ENCODE assay signal across 14 cellular contexts in genomic region chr2:125427721-125428315, GRCh38.
DNase-seq lines count a peak whose midpoint lies in the region; TF ChIP-seq lines count a peak whose summit lies in the region.
"Had no signal": no experiment of that assay in that cellular context is flagged by ENCODE, and none has a peak within 500 bp of the region (broad histone marks: within the 10 kb centered on the region; RNA-seq: fewer than 3 reads in every experiment).

No MANE protein-coding gene starts in this region.

- no peak overlapping the region for H3K27ac Mint-ChIP-seq in activated naive CD4-positive, alpha-beta T cell treated with anti-CD3 and anti-CD28 coated beads for 36 hours
- H3K27ac Mint-ChIP-seq: CD4-positive, alpha-beta T cell; IgD-negative memory B cell had no signal

- no peaks in the 10 kb centered on the region for H3K27me3 Mint-ChIP-seq in activated naive CD4-positive, alpha-beta T cell treated with anti-CD3 and anti-CD28 coated beads for 36 hours (ENCODE audit: low read depth)
- H3K27me3 Mint-ChIP-seq: CD4-positive, alpha-beta T cell; IgD-negative memory B cell had no signal

- no peaks in the 10 kb centered on the region for H3K79me2 ChIP-seq in mesendoderm (ENCODE audit: control insufficient read depth, insufficient read depth, low read length)

- H3K36me3 ChIP-seq in SJCRH30, result no peaks in the 10 kb centered on the region
- H3K36me3 ChIP-seq in mesendoderm (ENCODE audit: control insufficient read depth, insufficient read depth, low read length), result no peaks in the 10 kb centered on the region
- no peaks in the 10 kb centered on the region for H3K36me3 ChIP-seq in A673 (ENCODE audit: insufficient read depth, low read length, poor library complexity, severe bottlenecking)

- WGBS in mesendoderm (ENCODE audit: extremely low coverage, insufficient coverage, low lambda C conversion rate), result no CpG with 5 or more reads among the region's 1 CpG

- H4K5ac ChIP-seq in mesendoderm (ENCODE audit: low read length), result no peak overlapping the region

- H3K4me3 ChIP-seq in SJCRH30 (no peak overlapping the region), mesendoderm (ENCODE audit: low read length) (no peak overlapping the region), A673 (ENCODE audit: low read depth, low read length, poor library complexity, severe bottlenecking) (no peak overlapping the region)
- H3K4me3 ChIP-seq: A549, GM23248 had no signal

- no peaks in the 10 kb centered on the region for H3K79me1 ChIP-seq in mesendoderm (ENCODE audit: low read length)

- H3K56ac ChIP-seq in mesendoderm (ENCODE audit: low read length), result no peak overlapping the region

- no peak overlapping the region for H4K8ac ChIP-seq in mesendoderm (ENCODE audit: low read depth, low read length)

- BruUV-seq in A673 (replicated peaks; lab: Mats Ljungman, UMichigan), result no TSS peak

- H3K9me3 Mint-ChIP-seq in activated naive CD4-positive, alpha-beta T cell treated with anti-CD3 and anti-CD28 coated beads for 36 hours, result peaks cover 1% of the 10 kb centered on the region

- intact Hi-C loops in activated naive CD4-positive, alpha-beta T cell treated with anti-CD3 and anti-CD28 coated beads for 36 hours (cut with micrococcal nuclease), result no loop called here
- intact Hi-C loops in A673 (cut with micrococcal nuclease; ENCODE audit: unreplicated experiment), result no loop called here

- no peak overlapping the region for H3K23ac ChIP-seq in mesendoderm (ENCODE audit: low read length)

- DNase-seq in HCEC 1CT (peak; percentile 35), SJCRH30 (peak; percentile 22 to 43), hepatic stellate cell (ENCODE audit: low spot score) (peak; percentile 41), mesendoderm (no peak), A673 (ENCODE audit: low spot score) (no peak)
- DNase-seq in activated naive CD4-positive, alpha-beta T cell treated with anti-CD3 and anti-CD28 coated beads, Interleukin-2, amount 50 U/mL, for 16 hours, result no peak
- DNase-seq in activated naive CD4-positive, alpha-beta T cell treated with anti-CD3 and anti-CD28 coated beads for 36 hours, result no peak
- DNase-seq: C1 segment of cervical spinal cord; Calu3; CD4-positive, alpha-beta T cell; DMS 273 treated with DMSO at 0.1 percent for 48 hours; GM23248 had no signal

- H3K9ac ChIP-seq in mesendoderm (ENCODE audit: low read length), result no peak overlapping the region
- H3K9ac ChIP-seq: GM23248 had no signal

- H3K4me2 ChIP-seq in mesendoderm (ENCODE audit: low read length), result no peak overlapping the region
- H3K4me2 ChIP-seq: A549 had no signal

- no peak overlapping the region for H2BK5ac ChIP-seq in mesendoderm (ENCODE audit: low read length)

- CTCF ChIA-PET in activated naive CD4-positive, alpha-beta T cell treated with anti-CD3 and anti-CD28 coated beads for 36 hours (lab: Charles Lee), result interaction anchor here (0.6 kb wide), 1 partner anchor 53 kb away, joined by 3 read pairs; no protein-coding TSS in a partner anchor
- CTCF ChIA-PET in A673 (lab: Charles Lee), result no interaction called here

- H2AK5ac ChIP-seq in mesendoderm (ENCODE audit: low read length), result no peak overlapping the region

- H3K27ac ChIP-seq in SJCRH30 (peak overlapping the region; percentile 12; the same call in 1 of the 2 replicates), mesendoderm (ENCODE audit: low read depth, low read length) (no peak overlapping the region), A673 (ENCODE audit: low read depth, low read length, poor library complexity, severe bottlenecking) (no peak overlapping the region)
- H3K27ac ChIP-seq: A549, GM23248 had no signal

- H2BK120ac ChIP-seq in mesendoderm (ENCODE audit: low read depth, low read length), result no peak overlapping the region

- H3K4me3 Mint-ChIP-seq in activated naive CD4-positive, alpha-beta T cell treated with anti-CD3 and anti-CD28 coated beads for 36 hours, result no peak overlapping the region
- H3K4me3 Mint-ChIP-seq: CD4-positive, alpha-beta T cell; IgD-negative memory B cell had no signal

- H3K18ac ChIP-seq in mesendoderm (ENCODE audit: low read length), result no peak overlapping the region

- no peaks in the 10 kb centered on the region for H3K36me3 Mint-ChIP-seq in activated naive CD4-positive, alpha-beta T cell treated with anti-CD3 and anti-CD28 coated beads for 36 hours (ENCODE audit: low read depth)
- H3K36me3 Mint-ChIP-seq: IgD-negative memory B cell had no signal

- no peak overlapping the region for H2BK15ac ChIP-seq in mesendoderm (replicated peaks; ENCODE audit: low read depth)

- H3K4me1 ChIP-seq in SJCRH30 (peaks cover 10% of the 10 kb centered on the region), mesendoderm (ENCODE audit: control insufficient read depth, low read depth, low read length) (no peaks in the 10 kb centered on the region), A673 (ENCODE audit: insufficient read depth, low read length, poor library complexity, severe bottlenecking) (no peaks in the 10 kb centered on the region)
- H3K4me1 ChIP-seq: A549 had no signal

- H3K4me1 Mint-ChIP-seq in activated naive CD4-positive, alpha-beta T cell treated with anti-CD3 and anti-CD28 coated beads for 36 hours (ENCODE audit: low read depth), result no peaks in the 10 kb centered on the region
- H3K4me1 Mint-ChIP-seq: IgD-negative memory B cell had no signal

- H3K27me3 ChIP-seq in SJCRH30 (no peaks in the 10 kb centered on the region), mesendoderm (ENCODE audit: insufficient read depth, low read length, poor library complexity) (no peaks in the 10 kb centered on the region), A673 (replicated peaks; ENCODE audit: insufficient read depth, low read depth, low read length, poor library complexity) (no peaks in the 10 kb centered on the region)

- no peak for TF ChIP-seq CTCF in A673 (conservative IDR thresholded peaks at IDR 0.05; ENCODE audit: low read depth, low read length)

- no peak overlapping the region for H3K4ac ChIP-seq in mesendoderm (ENCODE audit: low read depth, low read length)

- H3K9me3 ChIP-seq in SJCRH30 (replicated peaks) (no peaks in the 10 kb centered on the region), A673 (ENCODE audit: low read depth, low read length, poor library complexity, severe bottlenecking) (peaks cover 2% of the 10 kb centered on the region)
- H3K9me3 ChIP-seq: A549 had no signal

- POLR2A ChIA-PET in A673 (lab: Charles Lee; ENCODE audit: low non-redundant PET), result interaction anchor here (0.6 kb wide), 1 partner anchor 213 kb away, joined by 3 read pairs; no protein-coding TSS in a partner anchor

Comparison
In these comparisons a context has a peak if more than half of its experiments do, and no peak if none do; other contexts are left out.
1. DNase-seq: peak in HCEC 1CT (single experiment), SJCRH30 (2 of 2) and hepatic stellate cell (single experiment); none in mesendoderm (single experiment), activated naive CD4-positive, alpha-beta T cell treated with anti-CD3 and anti-CD28 coated beads, Interleukin-2, amount 50 U/mL, for 16 hours (single experiment), activated naive CD4-positive, alpha-beta T cell treated with anti-CD3 and anti-CD28 coated beads for 36 hours (single experiment) and A673 (single experiment).